Comparison of ENCODE assay signal across 13 cellular contexts in genomic region chr2:177599072-177599688, GRCh38.
DNase-seq lines count a peak whose midpoint lies in the region; ATAC-seq and TF ChIP-seq lines count a peak whose summit lies in the region.
"Had no signal": no experiment of that assay in that cellular context is flagged by ENCODE, and none has a peak within 500 bp of the region (broad histone marks: within the 10 kb centered on the region; RNA-seq: fewer than 3 reads in every experiment).

No MANE protein-coding gene starts in this region.

- no peaks in the 10 kb centered on the region; a peak in 1 of 4 replicates for H3K4me1 ChIP-seq in HCT116 (ENCODE audit: control insufficient read depth in 1 of 2, insufficient read depth in 2 of 2, low read length in 2 of 2)
- peaks cover 5 to 22% (median 15%) of the 10 kb centered on the region in 3 donors for H3K4me1 ChIP-seq in gastroesophageal sphincter
- H3K4me1 ChIP-seq: BLaER1 had no signal

- TF ChIP-seq POLR2A in HCT116 (IDR thresholded peaks at IDR 0.05; ENCODE audit: borderline replicate concordance, extremely low read depth, insufficient read depth, insufficient read length), result no peak
- TF ChIP-seq POLR2A in gastroesophageal sphincter (IDR thresholded peaks at IDR 0.05), result no peak

- no peak overlapping the region for H3K9ac ChIP-seq in HCT116 (ENCODE audit: low read length)
- H3K9ac ChIP-seq: BLaER1, KMS-11 had no signal

- intact Hi-C loops in HCT116 (cut with micrococcal nuclease), result no loop called here
- intact Hi-C loops in left ventricle myocardium superior (cut with micrococcal nuclease), result no loop called here

- no peak overlapping the region for H3K4me2 ChIP-seq in HCT116 (ENCODE audit: low read length)
- H3K4me2 ChIP-seq: BLaER1, KMS-11 had no signal

- H3K27ac ChIP-seq in HCT116 (ENCODE audit: low read depth, low read length) (no peak overlapping the region), gastroesophageal sphincter (no peak overlapping the region)
- H3K27ac ChIP-seq: BLaER1, KMS-11 had no signal

- no TSS peak for BruUV-seq in HCT116 (replicated peaks; lab: Mats Ljungman, UMichigan)

- H3K9me2 ChIP-seq in HCT116 (ENCODE audit: insufficient read depth), result no peaks in the 10 kb centered on the region

- WGBS in gastroesophageal sphincter (ENCODE audit: low coverage in 1 of 2), 2 donors, result 0 to 60% methylated on average over 1 to 3 of the region's 3 CpGs

- H3K27me3 ChIP-seq in HCT116 (ENCODE audit: insufficient read depth, low read length) (no peaks in the 10 kb centered on the region), gastroesophageal sphincter (no peaks in the 10 kb centered on the region)
- H3K27me3 ChIP-seq: BLaER1 had no signal

- POLR2A ChIA-PET in HCT116 (lab: Charles Lee), result no interaction called here

- CTCF ChIA-PET in HCT116 (lab: Charles Lee), result no interaction called here

- TF ChIP-seq RAD21 in HCT116 (IDR thresholded peaks at IDR 0.05; ENCODE audit: low read depth), result no peak

- no peak for TF ChIP-seq CTCF in HCT116 (IDR thresholded peaks at IDR 0.05 in 2 of 3, conservative IDR thresholded peaks at IDR 0.05 in 1 of 3; ENCODE audit: borderline replicate concordance in 1 of 3, insufficient read depth in 1 of 3, low read depth in 2 of 3, low read length in 2 of 3)
- no peak for TF ChIP-seq CTCF in gastroesophageal sphincter (IDR thresholded peaks at IDR 0.05)

- RAD21 ChIA-PET in HCT116 (lab: Charles Lee; ENCODE audit: low non-redundant PET in 1 of 2, low total read pairs in 2 of 2, uncharacterized antibody in 2 of 2, unreplicated experiment in 2 of 2), result no interaction called here

- no peaks in the 10 kb centered on the region for H4K20me1 ChIP-seq in HCT116 (ENCODE audit: insufficient read depth)
- H4K20me1 ChIP-seq: BLaER1 had no signal

- H3K4me3 ChIP-seq in HCT116 (replicated peaks in 1 of 2; ENCODE audit: low read depth in 1 of 2, low read length in 2 of 2) (no peak overlapping the region), gastroesophageal sphincter (no peak overlapping the region)
- H3K4me3 ChIP-seq: BLaER1, mucosa of descending colon had no signal

- no peaks in the 10 kb centered on the region for H3K79me2 ChIP-seq in HCT116 (ENCODE audit: insufficient read depth, low read length)

- H2AFZ ChIP-seq in HCT116 (ENCODE audit: low read depth, low read length, poor library complexity, severe bottlenecking), result no peak overlapping the region

- no peak for TF ChIP-seq EP300 in gastroesophageal sphincter (IDR thresholded peaks at IDR 0.05)

- DNase-seq in HCT116 (ENCODE audit: low read depth, low spot score) (no peak), RPMI7951 (ENCODE audit: low read depth) (peak; percentile 6), left ventricle myocardium superior (no peak), pulmonary artery endothelial cell (ENCODE audit: low read depth, low spot score) (peak; percentile 63), kidney tubule cell (ENCODE audit: low spot score) (no peak)
- DNase-seq: activated CD4-positive, alpha-beta T cell treated with anti-CD3 and anti-CD28 coated beads, Interleukin-2, amount 50 U/mL, for 4 hours; immature natural killer cell; NCI-H226 had no signal

- no peaks in the 10 kb centered on the region for H3K9me3 ChIP-seq in HCT116 (ENCODE audit: control insufficient read depth in 1 of 2, insufficient read depth in 1 of 2, low read depth in 1 of 2, low read length in 2 of 2)
- H3K9me3 ChIP-seq in gastroesophageal sphincter, result no peaks in the 10 kb centered on the region
- H3K9me3 ChIP-seq: BLaER1, mucosa of descending colon had no signal

- H3K36me3 ChIP-seq in HCT116 (ENCODE audit: control insufficient read depth in 1 of 2, insufficient read depth in 2 of 2, low read length in 2 of 2) (no peaks in the 10 kb centered on the region), gastroesophageal sphincter (no peaks in the 10 kb centered on the region)
- H3K36me3 ChIP-seq: BLaER1 had no signal

- peak; percentile 38 for ATAC-seq in HCT116
- peak; percentile 70 for ATAC-seq in left ventricle myocardium superior
- ATAC-seq in GM19035 (IDR thresholded peaks at IDR 0.05; ENCODE audit: unreplicated experiment), result no peak
- no peak for ATAC-seq in gastroesophageal sphincter

TF ChIP-seq in HCT116, 20 proteins besides CTCF, POLR2A, EP300 and RAD21:
- TF ChIP-seq ZBTB33 (IDR thresholded peaks at IDR 0.05; ENCODE audit: extremely low read depth, insufficient replicate concordance, low read length) (no peak), REST (IDR thresholded peaks at IDR 0.05; ENCODE audit: low read depth) (no peak), EZH2 (IDR thresholded peaks at IDR 0.05) (no peak), MAX (IDR thresholded peaks at IDR 0.05) (no peak), POLR2AphosphoS5 (IDR thresholded peaks at IDR 0.05; ENCODE audit: low read depth, low read length) (no peak), FOSL1 (IDR thresholded peaks at IDR 0.05; ENCODE audit: low read depth) (no peak), SIN3A (IDR thresholded peaks at IDR 0.05; ENCODE audit: low read depth) (no peak), YY1 (IDR thresholded peaks at IDR 0.05; ENCODE audit: extremely low read depth, insufficient replicate concordance, low read depth, low read length) (no peak)

Comparison
In these comparisons a context has a peak if more than half of its experiments do, and no peak if none do; other contexts are left out.
1. ATAC-seq: peak in HCT116 (single experiment) and left ventricle myocardium superior (single experiment); none in GM19035 (single experiment) and gastroesophageal sphincter (single experiment).
2. DNase-seq: peak in RPMI7951 (single experiment) and pulmonary artery endothelial cell (single experiment); none in HCT116 (single experiment), left ventricle myocardium superior (single experiment) and kidney tubule cell (single experiment).